In the genomic region with DNA sequence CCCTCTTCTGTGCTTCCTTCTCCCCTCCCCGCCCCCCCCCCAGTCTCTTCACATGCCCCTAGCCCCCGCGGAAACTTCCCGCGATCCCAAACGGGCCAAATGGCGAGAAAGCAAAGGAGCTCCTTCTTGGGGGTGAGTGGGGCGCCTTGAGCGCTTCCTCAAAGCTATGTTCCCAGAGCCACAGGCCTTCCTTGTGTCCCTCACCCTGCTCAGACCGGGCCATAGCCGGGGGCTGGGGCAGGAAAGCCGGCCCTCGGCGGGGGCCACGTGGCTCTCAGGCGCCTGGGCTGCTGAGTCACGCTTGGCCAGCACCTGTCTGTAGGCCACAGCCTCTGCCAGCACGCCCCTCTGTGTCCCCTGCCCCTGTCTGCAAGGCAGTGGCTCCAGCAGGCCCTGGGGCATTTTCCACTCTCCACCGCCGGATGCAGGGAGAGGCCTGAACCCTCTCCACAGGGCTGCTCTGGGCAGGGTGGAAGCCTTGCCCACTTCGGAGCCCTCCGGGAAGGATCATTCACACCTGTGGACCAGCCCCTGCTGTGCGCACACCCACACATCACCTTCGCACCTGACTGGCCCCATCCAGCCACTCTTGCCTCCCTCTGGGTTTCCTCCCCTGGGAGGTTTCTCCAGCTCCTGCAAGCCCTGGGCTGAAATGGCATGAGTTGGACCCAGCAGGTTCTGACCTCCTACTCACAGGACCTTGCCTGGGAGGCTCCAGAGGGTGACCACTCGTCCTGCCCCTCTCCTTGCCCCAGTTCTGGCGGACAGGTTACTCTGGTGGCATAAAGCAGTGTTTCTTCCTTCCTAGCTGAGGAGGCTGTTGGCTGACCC, we compare ENCODE assay signal across 1 cellular context.
TF ChIP-seq lines count a peak whose summit lies in the region.

No MANE protein-coding gene starts in this region.

TF ChIP-seq in GM23338, 12 proteins besides CTCF, POLR2A, EP300 and RAD21:
- no peak for TF ChIP-seq ZNF114 (CRISPR knock-in tag; IDR thresholded peaks at IDR 0.05)
- no peak for TF ChIP-seq ETS1 (IDR thresholded peaks at IDR 0.05)
- no peak for TF ChIP-seq EZH2 (IDR thresholded peaks at IDR 0.05; ENCODE audit: low read depth, unreplicated experiment)
- no peak for TF ChIP-seq STAT1 (IDR thresholded peaks at IDR 0.05; ENCODE audit: unreplicated experiment)
- TF ChIP-seq CREB1 (CRISPR knock-in tag; IDR thresholded peaks at IDR 0.05; ENCODE audit: low read depth): no peak
- TF ChIP-seq ZNF331 (CRISPR knock-in tag; IDR thresholded peaks at IDR 0.05; ENCODE audit: low read depth): no peak
- no peak for TF ChIP-seq EZH2phosphoT487 (IDR thresholded peaks at IDR 0.05; ENCODE audit: unreplicated experiment)
- TF ChIP-seq, protein P1, sequence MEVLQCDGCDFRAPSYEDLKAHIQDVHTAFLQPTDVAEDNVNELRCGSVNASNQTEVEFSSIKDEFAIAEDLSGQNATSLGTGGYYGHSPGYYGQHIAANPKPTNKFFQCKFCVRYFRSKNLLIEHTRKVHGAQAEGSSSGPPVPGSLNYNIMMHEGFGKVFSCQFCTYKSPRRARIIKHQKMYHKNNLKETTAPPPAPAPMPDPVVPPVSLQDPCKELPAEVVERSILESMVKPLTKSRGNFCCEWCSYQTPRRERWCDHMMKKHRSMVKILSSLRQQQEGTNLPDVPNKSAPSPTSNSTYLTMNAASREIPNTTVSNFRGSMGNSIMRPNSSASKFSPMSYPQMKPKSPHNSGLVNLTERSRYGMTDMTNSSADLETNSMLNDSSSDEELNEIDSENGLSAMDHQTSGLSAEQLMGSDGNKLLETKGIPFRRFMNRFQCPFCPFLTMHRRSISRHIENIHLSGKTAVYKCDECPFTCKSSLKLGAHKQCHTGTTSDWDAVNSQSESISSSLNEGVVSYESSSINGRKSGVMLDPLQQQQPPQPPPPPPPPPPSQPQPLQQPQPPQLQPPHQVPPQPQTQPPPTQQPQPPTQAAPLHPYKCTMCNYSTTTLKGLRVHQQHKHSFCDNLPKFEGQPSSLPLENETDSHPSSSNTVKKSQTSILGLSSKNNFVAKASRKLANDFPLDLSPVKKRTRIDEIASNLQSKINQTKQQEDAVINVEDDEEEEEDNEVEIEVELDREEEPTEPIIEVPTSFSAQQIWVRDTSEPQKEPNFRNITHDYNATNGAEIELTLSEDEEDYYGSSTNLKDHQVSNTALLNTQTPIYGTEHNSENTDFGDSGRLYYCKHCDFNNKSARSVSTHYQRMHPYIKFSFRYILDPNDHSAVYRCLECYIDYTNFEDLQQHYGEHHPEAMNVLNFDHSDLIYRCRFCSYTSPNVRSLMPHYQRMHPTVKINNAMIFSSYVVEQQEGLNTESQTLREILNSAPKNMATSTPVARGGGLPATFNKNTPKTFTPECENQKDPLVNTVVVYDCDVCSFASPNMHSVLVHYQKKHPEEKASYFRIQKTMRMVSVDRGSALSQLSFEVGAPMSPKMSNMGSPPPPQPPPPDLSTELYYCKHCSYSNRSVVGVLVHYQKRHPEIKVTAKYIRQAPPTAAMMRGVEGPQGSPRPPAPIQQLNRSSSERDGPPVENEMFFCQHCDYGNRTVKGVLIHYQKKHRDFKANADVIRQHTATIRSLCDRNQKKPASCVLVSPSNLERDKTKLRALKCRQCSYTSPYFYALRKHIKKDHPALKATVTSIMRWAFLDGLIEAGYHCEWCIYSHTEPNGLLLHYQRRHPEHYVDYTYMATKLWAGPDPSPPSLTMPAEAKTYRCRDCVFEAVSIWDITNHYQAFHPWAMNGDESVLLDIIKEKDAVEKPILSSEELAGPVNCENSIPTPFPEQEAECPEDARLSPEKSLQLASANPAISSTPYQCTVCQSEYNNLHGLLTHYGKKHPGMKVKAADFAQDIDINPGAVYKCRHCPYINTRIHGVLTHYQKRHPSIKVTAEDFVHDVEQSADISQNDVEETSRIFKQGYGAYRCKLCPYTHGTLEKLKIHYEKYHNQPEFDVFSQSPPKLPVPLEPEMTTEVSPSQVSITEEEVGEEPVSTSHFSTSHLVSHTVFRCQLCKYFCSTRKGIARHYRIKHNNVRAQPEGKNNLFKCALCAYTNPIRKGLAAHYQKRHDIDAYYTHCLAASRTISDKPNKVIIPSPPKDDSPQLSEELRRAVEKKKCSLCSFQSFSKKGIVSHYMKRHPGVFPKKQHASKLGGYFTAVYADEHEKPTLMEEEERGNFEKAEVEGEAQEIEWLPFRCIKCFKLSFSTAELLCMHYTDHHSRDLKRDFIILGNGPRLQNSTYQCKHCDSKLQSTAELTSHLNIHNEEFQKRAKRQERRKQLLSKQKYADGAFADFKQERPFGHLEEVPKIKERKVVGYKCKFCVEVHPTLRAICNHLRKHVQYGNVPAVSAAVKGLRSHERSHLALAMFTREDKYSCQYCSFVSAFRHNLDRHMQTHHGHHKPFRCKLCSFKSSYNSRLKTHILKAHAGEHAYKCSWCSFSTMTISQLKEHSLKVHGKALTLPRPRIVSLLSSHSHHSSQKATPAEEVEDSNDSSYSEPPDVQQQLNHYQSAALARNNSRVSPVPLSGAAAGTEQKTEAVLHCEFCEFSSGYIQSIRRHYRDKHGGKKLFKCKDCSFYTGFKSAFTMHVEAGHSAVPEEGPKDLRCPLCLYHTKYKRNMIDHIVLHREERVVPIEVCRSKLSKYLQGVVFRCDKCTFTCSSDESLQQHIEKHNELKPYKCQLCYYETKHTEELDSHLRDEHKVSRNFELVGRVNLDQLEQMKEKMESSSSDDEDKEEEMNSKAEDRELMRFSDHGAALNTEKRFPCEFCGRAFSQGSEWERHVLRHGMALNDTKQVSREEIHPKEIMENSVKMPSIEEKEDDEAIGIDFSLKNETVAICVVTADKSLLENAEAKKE (CRISPR knock-in tag; IDR thresholded peaks at IDR 0.05): no peak
